1 cellular context compared by ENCODE assay signal in genomic region chr2:24410976-24411375, GRCh38.
TF ChIP-seq lines count a peak whose summit lies in the region.

No MANE protein-coding gene starts in this region.

TF ChIP-seq in K562, 482 proteins besides CTCF, POLR2A, EP300 and RAD21:
- TF ChIP-seq MAX (CRISPR knock-in tag; IDR thresholded peaks at IDR 0.05) (no peak), YY1 (IDR thresholded peaks at IDR 0.05; ENCODE audit: borderline replicate concordance in 1 of 3, control insufficient read depth in 1 of 3, extremely low read depth in 1 of 3, insufficient read depth in 3 of 3, insufficient read length in 1 of 3, insufficient replicate concordance in 2 of 3, low read depth in 1 of 3, low read length in 2 of 3) (no peak), RERE (CRISPR knock-in tag; IDR thresholded peaks at IDR 0.05; ENCODE audit: borderline replicate concordance) (no peak), BRCA1 (IDR thresholded peaks at IDR 0.05) (no peak), BRCA1 (CRISPR knock-in tag; IDR thresholded peaks at IDR 0.05) (no peak), NCOA1 (IDR thresholded peaks at IDR 0.05; ENCODE audit: low read depth) (no peak), ZNF584 (CRISPR knock-in tag; IDR thresholded peaks at IDR 0.05; ENCODE audit: low read depth) (no peak), BCL6 (CRISPR knock-in tag; IDR thresholded peaks at IDR 0.05) (no peak), KLF10 (CRISPR knock-in tag; IDR thresholded peaks at IDR 0.05) (no peak), SIN3B (IDR thresholded peaks at IDR 0.05; ENCODE audit: low read depth) (no peak), NKRF (IDR thresholded peaks at IDR 0.05; ENCODE audit: borderline replicate concordance) (no peak), ATF3 (IDR thresholded peaks at IDR 0.05) (no peak), ATF3 (CRISPR knock-in tag; conservative IDR thresholded peaks at IDR 0.05) (no peak), ZNF121 (CRISPR knock-in tag; conservative IDR thresholded peaks at IDR 0.05) (no peak), ZSCAN29 (IDR thresholded peaks at IDR 0.05) (no peak), FUS (optimal IDR thresholded peaks at IDR 0.05; ENCODE audit: low read depth, low read length) (no peak), SMAD4 (CRISPR knock-in tag; conservative IDR thresholded peaks at IDR 0.05) (no peak)
